ENCODE assay signal across 1 cellular context in genomic region chr3:12835005-12835665, GRCh38.
TF ChIP-seq lines count a peak whose summit lies in the region.

No MANE protein-coding gene starts in this region.

TF ChIP-seq in H1, 55 proteins besides CTCF, POLR2A, EP300 and RAD21:
- TF ChIP-seq CBX8 (IDR thresholded peaks at IDR 0.05; ENCODE audit: borderline replicate concordance, low read depth, low read length) (no peak), CTBP2 (IDR thresholded peaks at IDR 0.05; ENCODE audit: borderline replicate concordance, insufficient read depth, insufficient read length, low read length) (no peak), YY1 (IDR thresholded peaks at IDR 0.05; ENCODE audit: low read depth, low read length) (no peak), POLR2AphosphoS5 (IDR thresholded peaks at IDR 0.05; ENCODE audit: low read depth, low read length) (peak; percentile 68), BACH1 (IDR thresholded peaks at IDR 0.05; ENCODE audit: low read length) (no peak), EGR1 (IDR thresholded peaks at IDR 0.05; ENCODE audit: borderline replicate concordance, low read depth, low read length) (no peak), CBX5 (IDR thresholded peaks at IDR 0.05; ENCODE audit: low read depth, low read length) (no peak), TBP (IDR thresholded peaks at IDR 0.05; ENCODE audit: low read depth, low read length) (no peak), SP4 (IDR thresholded peaks at IDR 0.05; ENCODE audit: low read length) (no peak)
